Comparison of ENCODE assay signal across 8 cellular contexts in the genomic region with DNA sequence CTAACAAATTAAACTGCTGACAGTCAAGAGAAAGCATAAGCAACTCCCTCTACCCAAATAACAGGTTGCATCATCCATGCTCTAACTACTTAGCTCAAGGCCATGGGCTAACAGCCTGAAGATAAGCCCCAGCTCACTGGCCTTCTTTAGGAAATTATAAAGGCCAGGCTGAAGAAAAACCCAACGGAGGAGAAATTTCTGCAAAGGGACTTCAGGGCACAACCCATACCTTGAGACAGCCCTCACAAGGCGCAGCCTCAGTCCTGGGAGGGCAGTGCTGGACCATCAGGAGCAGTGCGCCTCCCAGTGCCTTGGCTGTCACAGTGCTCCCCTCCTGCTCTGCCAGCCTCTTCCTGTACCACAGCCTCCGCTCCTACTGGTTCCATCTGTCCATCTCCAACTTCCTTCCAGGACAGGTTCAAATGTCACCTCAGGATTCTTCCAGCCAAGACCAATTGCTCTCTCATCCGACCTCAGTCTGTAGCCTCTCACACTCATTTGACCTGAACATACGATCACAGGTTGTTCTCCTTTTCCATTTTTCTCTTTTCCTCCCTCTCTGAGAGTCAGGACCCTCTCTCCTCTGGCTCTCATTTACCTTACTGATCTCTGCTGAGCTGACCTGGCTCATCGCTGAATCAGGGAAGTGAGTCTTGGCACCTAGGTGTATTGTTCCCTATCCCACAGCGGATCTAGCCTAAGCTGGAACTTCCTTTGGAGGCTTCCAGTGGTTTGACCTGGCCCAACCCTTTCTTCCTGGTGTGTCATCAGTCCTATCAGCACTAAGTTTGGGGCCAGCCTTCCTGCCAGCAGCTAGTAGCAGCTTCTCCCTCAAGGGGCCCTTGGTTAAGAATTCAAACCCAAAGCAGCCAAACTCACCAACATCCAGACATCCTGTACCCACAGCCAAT. TPM values are rescaled to one million over a fixed set of nuclear protein-coding genes. Genes with fewer than 3 reads are reported as not detected.
DNase-seq lines count a peak whose midpoint lies in the region; ATAC-seq and TF ChIP-seq lines count a peak whose summit lies in the region.

No MANE protein-coding gene starts in this region.

- 83% methylated on average over 8 of the region's 8 CpGs for WGBS in prostate gland

- peaks cover 42% of the 10 kb centered on the region for H3K4me1 Mint-ChIP-seq in nephron

- TF ChIP-seq CTCF in nephron (IDR thresholded peaks at IDR 0.05; ENCODE audit: unreplicated experiment in 3 of 3): no peak
- no peak for TF ChIP-seq CTCF in prostate gland (IDR thresholded peaks at IDR 0.05)

- H3K4me1 ChIP-seq in prostate gland (replicated peaks): peaks cover 12% of the 10 kb centered on the region

- H3K27me3 ChIP-seq in prostate gland (replicated peaks; ENCODE audit: insufficient read depth): no peaks in the 10 kb centered on the region

- no peaks in the 10 kb centered on the region for H3K9me3 ChIP-seq in prostate gland

- H3K36me3 Mint-ChIP-seq in nephron (ENCODE audit: low read depth): peaks cover 30% of the 10 kb centered on the region

- H3K36me3 ChIP-seq in prostate gland: peaks cover 0 to 3% of the 10 kb centered on the region in 2 donors

- intact Hi-C loops in prostate gland (cut with DNase I): no loop called here

- no peaks in the 10 kb centered on the region for H3K9me3 Mint-ChIP-seq in nephron

- ATAC-seq in GM21786 (IDR thresholded peaks at IDR 0.05; ENCODE audit: unreplicated experiment): no peak
- no peak for ATAC-seq in HG03432 (IDR thresholded peaks at IDR 0.05; ENCODE audit: unreplicated experiment)

- no peak overlapping the region for H3K4me3 ChIP-seq in prostate gland

- H3K27ac ChIP-seq in prostate gland: no peak overlapping the region

- H3K27me3 Mint-ChIP-seq in nephron (ENCODE audit: low read depth): no peaks in the 10 kb centered on the region

- DNase-seq in ELF-1 (ENCODE audit: low read depth, low spot score): peak; percentile 26
- peak; percentile 68 for DNase-seq in NCI-H226
- DNase-seq in dermis microvascular lymphatic vessel endothelial cell (ENCODE audit: low read depth in 2 of 2): peak; percentile 53 to 87
- no peak for DNase-seq in epidermal melanocyte (ENCODE audit: insufficient read length, low spot score)
- DNase-seq in prostate gland (ENCODE audit: low spot score): no peak

- peak overlapping the region; percentile 94 to 98 (median 97) for H3K4me3 Mint-ChIP-seq in nephron

- peak overlapping the region in 1 of 3 experiments; percentile 26 for H3K27ac Mint-ChIP-seq in nephron

- no peak for TF ChIP-seq POLR2A in prostate gland (IDR thresholded peaks at IDR 0.05)

RNA-seq across cellular contexts. Expression of a gene that starts 1.9 kb away (rescaled TPM):
- total RNA-seq in dermis microvascular lymphatic vessel endothelial cell: 182 and 227 TPM in 2 replicates
- total RNA-seq in prostate gland: 10 to 100 TPM; 77.9 to 88.4 TPM

RNA-seq across cellular contexts. Expression of a gene that starts 27.3 kb away (rescaled TPM):
- total RNA-seq in dermis microvascular lymphatic vessel endothelial cell: 4.6 and 6.4 TPM in 2 replicates
- 10 to 100 TPM; 19.3 to 64.4 TPM for total RNA-seq in prostate gland

Comparison
In these comparisons a context has a peak if more than half of its experiments do, and no peak if none do; other contexts are left out.
1. DNase-seq: peak in ELF-1 (single experiment), NCI-H226 (single experiment) and dermis microvascular lymphatic vessel endothelial cell (2 of 2); none in epidermal melanocyte (single experiment) and prostate gland (single experiment).